In genomic region chr7:25125137-25125946, GRCh38 we compare ENCODE assay signal across 8 cellular contexts. TPM values are rescaled to one million over a fixed set of nuclear protein-coding genes. Genes with fewer than 3 reads are reported as not detected.
DNase-seq lines count a peak whose midpoint lies in the region; ATAC-seq and TF ChIP-seq lines count a peak whose summit lies in the region.

Gene CYCS, minus strand, starts transcription at chr7:25125260. Its CDS starts 1,141 bp downstream, at chr7:25124119.

- H3K9ac ChIP-seq in BLaER1, result peak within 1 kb of the TSS; percentile 95

- H3K9me3 Mint-ChIP-seq in activated CD4-positive, alpha-beta T cell treated with anti-CD3 and anti-CD28 coated beads, Interleukin-2, amount 10 ng/mL, durations not matched to agents 7 days and 5 days, result no peaks in the 10 kb centered on the region

- H3K27me3 Mint-ChIP-seq in activated CD4-positive, alpha-beta T cell treated with anti-CD3 and anti-CD28 coated beads, Interleukin-2, amount 10 ng/mL, durations not matched to agents 7 days and 5 days, result no peaks in the 10 kb centered on the region

- H3K4me2 ChIP-seq in BLaER1, result peak within 1 kb of the TSS; percentile 79

- peak; percentile 14 for TF ChIP-seq CTCF in coronary artery (IDR thresholded peaks at IDR 0.05)

- H3K27ac ChIP-seq in BLaER1 (peak within 1 kb of the TSS; percentile 85), coronary artery (peak within 1 kb of the TSS; percentile 95 to 97), layer of hippocampus (ENCODE audit: low read depth, low read length) (peak within 1 kb of the TSS; percentile 92)

- peaks cover 32% of the 10 kb centered on the region for H3K4me1 Mint-ChIP-seq in activated CD4-positive, alpha-beta T cell treated with anti-CD3 and anti-CD28 coated beads, Interleukin-2, amount 10 ng/mL, durations not matched to agents 7 days and 5 days

- CTCF ChIA-PET in activated CD4-positive, alpha-beta T cell treated with anti-CD3 and anti-CD28 coated beads, Interleukin-2, amount 10 ng/mL, durations not matched to agents 7 days and 5 days (lab: Charles Lee), result interaction anchor here (0.6 to 3.2 kb wide), 5 partner anchors 9 to 55 kb away, joined by 3 to 9 read pairs (median 4); a partner anchor contains a TSS

- H3K4me3 ChIP-seq in BLaER1 (peak within 1 kb of the TSS; percentile 88), coronary artery (peak within 1 kb of the TSS; percentile 95)

- POLR2A ChIA-PET in activated CD4-positive, alpha-beta T cell treated with anti-CD3 and anti-CD28 coated beads, Interleukin-2, amount 10 ng/mL, durations not matched to agents 7 days and 5 days (lab: Charles Lee), result interaction anchor here (0.6 to 1.2 kb wide), 3 partner anchors 25 to 52 kb away, joined by 3 read pairs; no protein-coding TSS in a partner anchor

- H3K9me3 ChIP-seq in BLaER1, result no peaks in the 10 kb centered on the region

- no peaks in the 10 kb centered on the region for H3K27me3 ChIP-seq in BLaER1
- H3K27me3 ChIP-seq in layer of hippocampus (ENCODE audit: control insufficient read depth, insufficient read depth, low read length), result no peaks in the 10 kb centered on the region

- peak within 1 kb of the TSS; percentile 96 for H3K27ac Mint-ChIP-seq in activated CD4-positive, alpha-beta T cell treated with anti-CD3 and anti-CD28 coated beads, Interleukin-2, amount 10 ng/mL, durations not matched to agents 7 days and 5 days

- H3K36me3 ChIP-seq in BLaER1, result peaks cover 28% of the 10 kb centered on the region

- peaks cover 35% of the 10 kb centered on the region for H4K20me1 ChIP-seq in BLaER1

- peak; percentile 100 for DNase-seq in NCI-H69 (lab: John Stamatoyannopoulos, UW)
- peak; percentile 100 for DNase-seq in activated CD4-positive, alpha-beta T cell treated with anti-CD3 and anti-CD28 coated beads, Interleukin-2, amount 10 ng/mL, durations not matched to agents 7 days and 5 days
- peak; percentile 100 for DNase-seq in coronary artery (ENCODE audit: low spot score)
- peak; percentile 98 to 99 for DNase-seq in stimulated activated CD4-positive, alpha-beta T cell treated with anti-CD3 and anti-CD28 coated beads, Interleukin-1b, Interleukin-23, amount 100 ng/mL, for 4 hours (ENCODE audit: low read depth in 2 of 2)

- peaks cover 29% of the 10 kb centered on the region for H3K4me1 ChIP-seq in BLaER1

- peaks cover 35% of the 10 kb centered on the region for H3K36me3 Mint-ChIP-seq in activated CD4-positive, alpha-beta T cell treated with anti-CD3 and anti-CD28 coated beads, Interleukin-2, amount 10 ng/mL, durations not matched to agents 7 days and 5 days (ENCODE audit: low read depth)

- H3K4me3 Mint-ChIP-seq in activated CD4-positive, alpha-beta T cell treated with anti-CD3 and anti-CD28 coated beads, Interleukin-2, amount 10 ng/mL, durations not matched to agents 7 days and 5 days, result peak within 1 kb of the TSS; percentile 96

- peak; percentile 96 for ATAC-seq in GM19328 (IDR thresholded peaks at IDR 0.05; ENCODE audit: unreplicated experiment)
- ATAC-seq in HG03520 (IDR thresholded peaks at IDR 0.05; ENCODE audit: unreplicated experiment), result peak; percentile 91

RNA-seq across cellular contexts. Expression of gene CYCS, which starts in this region (rescaled TPM):
- 100 to 1,000 TPM in 1 of 2 experiments, 10 to 100 TPM in 1; 96.1 to 108 TPM for total RNA-seq in activated CD4-positive, alpha-beta T cell treated with anti-CD3 and anti-CD28 coated beads, Interleukin-2, amount 10 ng/mL, durations not matched to agents 7 days and 5 days

Comparison
In these comparisons a context has a peak if more than half of its experiments do, and no peak if none do; other contexts are left out.
1. Peak in every context shown above with its lines: DNase-seq, ATAC-seq, H3K4me3 ChIP-seq and H3K27ac ChIP-seq.